13 cellular contexts compared by ENCODE assay signal in the genomic region with DNA sequence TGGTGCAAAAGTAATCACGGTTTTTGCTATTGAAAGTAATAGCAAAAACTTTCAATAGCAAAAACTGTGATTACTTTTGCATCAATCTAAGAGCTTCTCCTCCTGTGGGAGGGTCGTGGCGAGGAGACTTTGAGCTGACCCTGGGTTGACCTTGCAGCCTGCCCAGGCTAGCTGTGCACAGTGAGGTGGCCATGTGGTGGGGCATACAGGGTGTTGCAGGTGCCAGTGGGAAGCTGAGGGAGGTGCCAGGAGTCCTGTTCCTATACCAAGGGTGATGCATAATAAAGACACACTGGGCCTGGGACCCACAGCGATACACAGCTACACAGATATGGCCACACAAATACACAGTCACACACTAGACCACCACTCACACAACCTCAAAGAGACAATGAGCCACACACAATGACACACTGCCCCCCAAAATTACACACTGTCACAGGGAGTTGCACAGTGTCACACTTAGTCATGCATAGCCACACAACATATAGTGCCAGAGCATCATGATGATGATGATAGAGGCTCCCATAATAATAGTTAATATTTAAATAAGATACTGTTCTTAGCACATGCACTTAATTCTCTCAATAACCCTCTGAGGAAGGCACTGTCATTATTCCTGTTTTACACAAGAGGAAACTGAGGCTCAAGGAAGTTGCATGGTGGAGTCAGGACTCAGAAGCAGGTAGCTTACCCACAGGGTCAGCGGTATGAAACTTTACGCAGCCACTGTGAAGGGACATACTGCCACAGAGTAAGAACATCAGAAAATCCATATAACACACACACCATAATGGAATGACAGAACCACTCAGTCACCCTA. TPM values are rescaled to one million over a fixed set of nuclear protein-coding genes. Genes with fewer than 3 reads are reported as not detected.
DNase-seq lines count a peak whose midpoint lies in the region; ATAC-seq, FAIRE-seq and TF ChIP-seq lines count a peak whose summit lies in the region.
"Had no signal": no experiment of that assay in that cellular context is flagged by ENCODE, and none has a peak within 500 bp of the region (broad histone marks: within the 10 kb centered on the region; RNA-seq: fewer than 3 reads in every experiment).

No MANE protein-coding gene starts in this region.

- FAIRE-seq in small intestine (lab: Jason Lieb, UNC) = no peak

- no peak for DNase-seq in activated CD4-positive, CD25-positive, alpha-beta regulatory T cell (lab: John Stamatoyannopoulos, UW)
- peak; percentile 21 for DNase-seq in activated CD8-positive, alpha-beta T cell treated with anti-CD3 and anti-CD28 coated beads for 36 hours
- DNase-seq in hepatocyte (ENCODE audit: low spot score) (peak; percentile 2), small intestine (peak; percentile 11), KBM-7 (no peak), NCI-H82 (lab: John Stamatoyannopoulos, UW) (no peak)
- DNase-seq: activated gamma-delta T cell, GOT3 had no signal

- no peaks in the 10 kb centered on the region for H3K9me2 ChIP-seq in hepatocyte (replicated peaks; ENCODE audit: insufficient read depth)

- H3K27ac Mint-ChIP-seq in activated CD8-positive, alpha-beta T cell treated with anti-CD3 and anti-CD28 coated beads for 36 hours = peak overlapping the region; percentile 93

- H3K4me3 ChIP-seq in hepatocyte (no peak overlapping the region), small intestine (ENCODE audit: low read depth in 1 of 2, low read length in 2 of 2) (peak overlapping the region in 1 of 2 donors; percentile 65)

- no peak for TF ChIP-seq CTCF in activated CD8-positive, alpha-beta T cell treated with anti-CD3 and anti-CD28 coated beads for 36 hours (IDR thresholded peaks at IDR 0.05)
- TF ChIP-seq CTCF in hepatocyte (IDR thresholded peaks at IDR 0.05; ENCODE audit: poor library complexity) = no peak

- peak overlapping the region; percentile 81 for H3K4me3 Mint-ChIP-seq in activated CD8-positive, alpha-beta T cell treated with anti-CD3 and anti-CD28 coated beads for 36 hours

- peak overlapping the region; percentile 80 for H3K4me2 ChIP-seq in hepatocyte

- peaks cover 7% of the 10 kb centered on the region for H3K79me2 ChIP-seq in hepatocyte

- H3K36me3 ChIP-seq in hepatocyte (replicated peaks; ENCODE audit: insufficient read depth, low read depth) (no peaks in the 10 kb centered on the region), small intestine (ENCODE audit: control insufficient read depth in 2 of 2, insufficient read depth in 2 of 2, low read length in 2 of 2) (peaks cover 0 to 4% of the 10 kb centered on the region in 2 donors)
- H3K36me3 ChIP-seq: right lobe of liver had no signal

- intact Hi-C loops in activated CD8-positive, alpha-beta T cell treated with anti-CD3 and anti-CD28 coated beads for 36 hours (cut with micrococcal nuclease) = no loop called here

- H2AFZ ChIP-seq in hepatocyte = no peak overlapping the region

- no peak overlapping the region for H3K27ac ChIP-seq in hepatocyte
- peak overlapping the region; percentile 13 to 97 for H3K27ac ChIP-seq in small intestine (ENCODE audit: low read depth in 1 of 2, low read length in 1 of 2)

- H3K27me3 ChIP-seq in hepatocyte (no peaks in the 10 kb centered on the region), small intestine (ENCODE audit: control insufficient read depth in 2 of 2, insufficient read depth in 2 of 2, low read length in 2 of 2) (no peaks in the 10 kb centered on the region)
- H3K27me3 ChIP-seq: heart left ventricle, right lobe of liver had no signal

- CTCF ChIA-PET in activated CD8-positive, alpha-beta T cell treated with anti-CD3 and anti-CD28 coated beads for 36 hours (lab: Charles Lee) = interaction anchor here (1.2 to 4.2 kb wide), 4 partner anchors 11 to 49 kb away, joined by 3 to 21 read pairs (median 8); no protein-coding TSS in a partner anchor

- ATAC-seq in activated CD4-positive, CD25-positive, alpha-beta regulatory T cell treated with anti-CD3 and anti-CD28 coated beads, Interleukin-2, amount 50 U/mL, for 24 hours = peak; percentile 5 to 6
- no peak for ATAC-seq in activated CD8-positive, alpha-beta T cell treated with anti-CD3 and anti-CD28 coated beads for 36 hours
- no peak for ATAC-seq in HG03025 (IDR thresholded peaks at IDR 0.05; ENCODE audit: low FRiP score, unreplicated experiment)

- H3K36me3 Mint-ChIP-seq in activated CD8-positive, alpha-beta T cell treated with anti-CD3 and anti-CD28 coated beads for 36 hours (ENCODE audit: low read depth) = peaks cover 4% of the 10 kb centered on the region

- H3K9me3 Mint-ChIP-seq in activated CD8-positive, alpha-beta T cell treated with anti-CD3 and anti-CD28 coated beads for 36 hours = no peaks in the 10 kb centered on the region

- in situ Hi-C loops in KBM-7 (cut with MboI; ENCODE audit: low pct_unique_long_range_greater_than_20kb, low sequenced_read_pairs) = no loop called here

- H4K20me1 ChIP-seq in hepatocyte (ENCODE audit: insufficient read depth, poor library complexity, severe bottlenecking) = no peaks in the 10 kb centered on the region

- 94% methylated on average over 6 of the region's 6 CpGs for whole genome bisulfite sequencing in hepatocyte (ENCODE audit: low lambda C conversion rate, missing lambda C conversion rate)
- 80 to 84% (median 81%) methylated on average over 6 of the region's 6 CpGs for WGBS in small intestine, 3 donors

- H3K27me3 Mint-ChIP-seq in activated CD8-positive, alpha-beta T cell treated with anti-CD3 and anti-CD28 coated beads for 36 hours = peaks cover 3% of the 10 kb centered on the region

- H3K9me3 ChIP-seq in hepatocyte (ENCODE audit: low read depth) (no peaks in the 10 kb centered on the region), small intestine (ENCODE audit: control insufficient read depth, low read depth) (no peaks in the 10 kb centered on the region)
- H3K9me3 ChIP-seq: heart left ventricle, right lobe of liver had no signal

- no peaks in the 10 kb centered on the region for H3K4me1 ChIP-seq in hepatocyte (ENCODE audit: insufficient read depth)
- H3K4me1 ChIP-seq in small intestine (ENCODE audit: control insufficient read depth in 2 of 2, insufficient read depth in 1 of 2, low read depth in 1 of 2, low read length in 1 of 2) = no peaks in the 10 kb centered on the region
- H3K4me1 ChIP-seq: right lobe of liver had no signal

- POLR2A ChIA-PET in activated CD8-positive, alpha-beta T cell treated with anti-CD3 and anti-CD28 coated beads for 36 hours (lab: Charles Lee) = interaction anchor here (0.9 to 1.1 kb wide), 3 partner anchors 9 to 30 kb away, joined by 3 to 5 read pairs (median 3); no protein-coding TSS in a partner anchor

- peaks cover 23% of the 10 kb centered on the region for H3K4me1 Mint-ChIP-seq in activated CD8-positive, alpha-beta T cell treated with anti-CD3 and anti-CD28 coated beads for 36 hours (ENCODE audit: low read depth)

RNA-seq across cellular contexts. Expression of a gene that starts 6.3 kb away (rescaled TPM):
- total RNA-seq in activated CD8-positive, alpha-beta T cell treated with anti-CD3 and anti-CD28 coated beads for 36 hours = 1 to 10 TPM; 6.2 to 8.2 TPM
- 17.1 and 22.6 TPM in 2 replicates for total RNA-seq in hepatocyte
- polyA plus RNA-seq in hepatocyte (21.7 and 24.8 TPM in 2 replicates), small intestine (10 to 100 TPM in 1 of 3 donors, 1 to 10 TPM in 2; 7.8 to 16.3 (median 8.8) TPM)

RNA-seq across cellular contexts. Expression of a gene that starts 15.9 kb away (rescaled TPM):
- under 1 TPM; 0.20 to 0.36 TPM for total RNA-seq in activated CD8-positive, alpha-beta T cell treated with anti-CD3 and anti-CD28 coated beads for 36 hours
- total RNA-seq in hepatocyte = 0.23 and 0.68 TPM in 2 replicates
- polyA plus RNA-seq in hepatocyte = 1.5 and 1.6 TPM in 2 replicates
- under 1 TPM; 0.19 to 0.89 (median 0.81) TPM for polyA plus RNA-seq in small intestine
- total RNA-seq: A673 had no signal

RNA-seq across cellular contexts. Expression of a gene that starts 32.5 kb away (rescaled TPM):
- 10 to 100 TPM; 11.4 to 11.7 TPM for total RNA-seq in activated CD8-positive, alpha-beta T cell treated with anti-CD3 and anti-CD28 coated beads for 36 hours
- total RNA-seq in hepatocyte = 47.0 and 47.4 TPM in 2 replicates
- polyA plus RNA-seq in hepatocyte (39.3 and 39.7 TPM in 2 replicates), small intestine (100 to 1,000 TPM in 2 of 3 donors, 10 to 100 TPM in 1; 57.6 to 266 (median 191) TPM)

Comparison
In these comparisons a context has a peak if more than half of its experiments do, and no peak if none do; other contexts are left out.
1. ATAC-seq: peak in activated CD4-positive, CD25-positive, alpha-beta regulatory T cell treated with anti-CD3 and anti-CD28 coated beads, Interleukin-2, amount 50 U/mL, for 24 hours (2 of 2); none in activated CD8-positive, alpha-beta T cell treated with anti-CD3 and anti-CD28 coated beads for 36 hours (single experiment) and HG03025 (single experiment).
2. DNase-seq: peak in activated CD8-positive, alpha-beta T cell treated with anti-CD3 and anti-CD28 coated beads for 36 hours (single experiment), hepatocyte (single experiment) and small intestine (single experiment); none in activated CD4-positive, CD25-positive, alpha-beta regulatory T cell (0 of 4), KBM-7 (single experiment) and NCI-H82 (single experiment).